ENCODE assay signal across 9 cellular contexts in the genomic region with DNA sequence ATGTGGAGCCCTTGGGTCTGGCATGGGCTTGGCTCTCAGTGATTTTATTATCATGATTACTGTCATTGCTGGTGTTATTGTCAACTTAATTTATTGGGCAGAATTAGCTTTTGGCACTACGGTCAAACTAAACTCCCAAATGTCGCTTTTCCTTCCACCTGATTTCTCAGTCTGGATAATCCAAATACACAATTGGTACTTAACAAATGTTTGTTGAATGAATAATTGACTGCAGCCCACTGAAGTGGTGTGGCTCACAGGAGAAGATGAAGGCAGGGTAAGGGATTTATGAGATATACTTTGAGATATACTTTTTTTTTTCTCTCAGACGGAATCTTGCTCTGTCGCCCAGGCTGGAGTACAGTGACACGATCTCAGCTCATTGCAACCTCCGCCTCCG. TPM values are rescaled to one million over a fixed set of nuclear protein-coding genes. Genes with fewer than 3 reads are reported as not detected.
DNase-seq lines count a peak whose midpoint lies in the region; ATAC-seq and TF ChIP-seq lines count a peak whose summit lies in the region.
"Had no signal": no experiment of that assay in that cellular context is flagged by ENCODE, and none has a peak within 500 bp of the region (broad histone marks: within the 10 kb centered on the region; RNA-seq: fewer than 3 reads in every experiment).

No MANE protein-coding gene starts in this region.

- H3K9me3 ChIP-seq in Peyer's patch (no peaks in the 10 kb centered on the region), psoas muscle (no peaks in the 10 kb centered on the region)

- DNase-seq in GM06990 (ENCODE audit: extremely low read depth, insufficient read length), result no peak
- DNase-seq in Peyer's patch, result no peak
- DNase-seq in endothelial cell (ENCODE audit: low spot score), result no peak
- no peak for DNase-seq in psoas muscle
- DNase-seq in C1 segment of cervical spinal cord (lab: John Stamatoyannopoulos, UW), result no peak
- DNase-seq in HuH-7 (ENCODE audit: low spot score), result no peak
- no peak for DNase-seq in SW480 (ENCODE audit: low spot score)
- DNase-seq: NCI-H187 had no signal

- peaks cover 21% of the 10 kb centered on the region for H3K36me3 Mint-ChIP-seq in endothelial cell (ENCODE audit: low read depth, unreplicated experiment)

- peak overlapping the region; percentile 96 for H3K4me3 ChIP-seq in GM06990 (replicated peaks; ENCODE audit: low read depth, low read length)
- H3K4me3 ChIP-seq in Peyer's patch, result peak overlapping the region in 3 of 4 donors; percentile 76 to 95 (median 81)
- H3K4me3 ChIP-seq in psoas muscle, result peak overlapping the region; percentile 91

- H3K27ac Mint-ChIP-seq in endothelial cell (ENCODE audit: unreplicated experiment), result peak overlapping the region; percentile 30

- no peaks in the 10 kb centered on the region for H3K27me3 ChIP-seq in GM06990 (replicated peaks; ENCODE audit: control insufficient read depth, insufficient read depth, low read length)
- H3K27me3 ChIP-seq in Peyer's patch, result no peaks in the 10 kb centered on the region
- H3K27me3 ChIP-seq in psoas muscle (ENCODE audit: insufficient read depth in 3 of 3, low read length in 2 of 3), result no peaks in the 10 kb centered on the region

- ATAC-seq in psoas muscle (no peak), GM19452 (IDR thresholded peaks at IDR 0.05; ENCODE audit: unreplicated experiment) (no peak)

- peaks cover 25% of the 10 kb centered on the region for H3K4me1 Mint-ChIP-seq in endothelial cell (ENCODE audit: unreplicated experiment)

- peaks cover 0 to 18% (median 0%) of the 10 kb centered on the region in 4 donors for H3K4me1 ChIP-seq in Peyer's patch
- peaks cover 21% of the 10 kb centered on the region for H3K4me1 ChIP-seq in psoas muscle

- 82 to 90% (median 82%) methylated on average over 7 of the region's 7 CpGs for whole genome bisulfite sequencing in psoas muscle, 3 donors

- TF ChIP-seq CTCF in GM06990 (IDR thresholded peaks at IDR 0.05; ENCODE audit: insufficient read depth, low read length, poor library complexity, severe bottlenecking) (no peak), Peyer's patch (IDR thresholded peaks at IDR 0.05) (no peak), endothelial cell (IDR thresholded peaks at IDR 0.05; ENCODE audit: unreplicated experiment) (no peak), psoas muscle (IDR thresholded peaks at IDR 0.05) (no peak)

- H3K27ac ChIP-seq in Peyer's patch, result peak overlapping the region in 3 of 4 donors; percentile 81 to 89 (median 86)
- H3K27ac ChIP-seq in psoas muscle, result peak overlapping the region; percentile 78

- TF ChIP-seq POLR2A in Peyer's patch (IDR thresholded peaks at IDR 0.05), result no peak

- no peaks in the 10 kb centered on the region for H3K9me3 Mint-ChIP-seq in endothelial cell (ENCODE audit: unreplicated experiment)

- H3K27me3 Mint-ChIP-seq in endothelial cell (ENCODE audit: unreplicated experiment), result peaks cover 6% of the 10 kb centered on the region

- peak overlapping the region; percentile 90 for H3K4me3 Mint-ChIP-seq in endothelial cell (ENCODE audit: unreplicated experiment)

- peaks cover 12% of the 10 kb centered on the region for H3K36me3 ChIP-seq in GM06990 (ENCODE audit: control insufficient read depth, insufficient read depth, low read length)
- H3K36me3 ChIP-seq in Peyer's patch, result peaks cover 0 to 38% (median 0%) of the 10 kb centered on the region in 3 donors
- H3K36me3 ChIP-seq in psoas muscle (ENCODE audit: insufficient read depth in 1 of 2, low read depth in 1 of 2), result peaks cover 0 to 47% of the 10 kb centered on the region in 2 donors

- intact Hi-C loops in psoas muscle (cut with DNase I), result loop anchor here in 1 of 2 donors (2.0 kb wide), 1 partner anchor 44 kb away; no protein-coding TSS in a partner anchor

RNA-seq across cellular contexts. Expression of gene COLGALT1, which starts 1.5 kb away (rescaled TPM):
- 10 to 100 TPM; 24.7 to 79.2 (median 48.9) TPM for total RNA-seq in Peyer's patch
- 257 TPM for total RNA-seq in endothelial cell (ENCODE audit: unreplicated experiment)
- 10 to 100 TPM; 19.8 to 27.7 (median 23.3) TPM for total RNA-seq in psoas muscle
- polyA plus RNA-seq in psoas muscle, result 10 to 100 TPM; 15.3 to 34.8 (median 21.4) TPM

RNA-seq across cellular contexts. Expression of gene PGLS, which starts 45.5 kb away (rescaled TPM):
- total RNA-seq in Peyer's patch (100 to 1,000 TPM in 2 of 4 donors, 10 to 100 TPM in 2; 79.2 to 117 (median 104) TPM), endothelial cell (ENCODE audit: unreplicated experiment) (184 TPM), psoas muscle (10 to 100 TPM; 14.8 to 17.3 (median 16.3) TPM)
- 10 to 100 TPM; 11.7 to 53.5 (median 18.3) TPM for polyA plus RNA-seq in psoas muscle

Comparison
In these comparisons a context has a peak if more than half of its experiments do, and no peak if none do; other contexts are left out.
1. RNA of gene PGLS, which starts 45.5 kb away (total RNA-seq): 184 TPM in endothelial cell (single experiment) and 79.2 to 117 TPM in Peyer's patch; 14.8 to 17.3 TPM in psoas muscle; every median in the first group is over 4 times any median in the second.
2. Peak in every context shown above with its lines, with median percentiles within 50 percentile points of each other: H3K4me3 ChIP-seq.